In the genomic region with DNA sequence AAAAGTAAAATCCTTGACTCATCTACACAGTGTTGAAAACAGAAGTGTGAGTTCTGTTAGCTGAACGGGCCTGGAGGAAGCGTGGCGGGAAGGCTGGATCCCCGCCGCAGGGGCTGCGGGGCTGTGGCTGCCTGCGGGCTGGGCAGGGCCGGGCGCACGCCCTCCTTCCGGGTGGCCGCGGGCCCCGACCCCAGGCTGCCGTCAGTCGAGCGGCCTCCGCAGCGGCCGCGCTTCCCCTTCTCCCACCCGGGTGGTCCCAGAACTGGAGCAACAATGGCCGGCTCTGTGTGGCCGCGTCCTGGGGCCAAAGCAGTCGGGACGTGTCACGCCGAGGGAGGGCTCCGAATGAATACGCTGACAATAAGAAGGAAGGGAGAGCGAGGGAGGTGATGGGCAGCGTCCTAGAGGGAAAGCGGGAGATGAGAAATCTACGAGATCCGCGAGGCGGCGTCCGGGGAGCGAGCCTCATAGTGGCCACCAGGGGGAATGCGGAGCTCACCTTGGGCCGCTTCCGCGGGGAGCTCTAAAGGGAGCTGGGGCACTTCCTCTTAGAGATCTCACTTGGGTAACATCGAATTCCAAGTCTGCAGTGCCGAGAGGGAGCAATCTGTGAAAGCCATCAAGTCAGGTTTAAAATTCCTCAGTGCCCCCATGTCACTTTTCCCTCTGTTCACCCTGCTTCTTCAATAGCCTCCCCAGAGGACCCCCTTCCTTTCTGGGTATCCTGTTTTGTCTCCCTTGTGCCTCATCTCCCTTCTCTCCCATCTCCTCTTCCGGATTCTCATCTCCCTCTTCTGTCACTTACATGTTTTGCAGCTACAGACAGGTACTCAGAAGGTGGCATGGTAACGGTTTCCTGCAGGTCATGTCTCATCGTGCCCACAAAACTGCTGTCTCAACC, we compare ENCODE assay signal across 8 cellular contexts.
DNase-seq lines count a peak whose midpoint lies in the region; ATAC-seq and TF ChIP-seq lines count a peak whose summit lies in the region.

No MANE protein-coding gene starts in this region.

- peak overlapping the region; percentile 41 to 59 for H3K4me3 ChIP-seq in Panc1 (ENCODE audit: low read depth in 2 of 2, low read length in 2 of 2)
- H3K4me3 ChIP-seq in naive thymus-derived CD4-positive, alpha-beta T cell (ENCODE audit: low read length), result peak overlapping the region; percentile 73

- peaks cover 5% of the 10 kb centered on the region for H3K4me1 Mint-ChIP-seq in activated T-helper 17 cell treated with anti-CD3 and anti-CD28 coated beads, Interleukin-2, amount 50 U/mL, for 72 hours
- H3K4me1 Mint-ChIP-seq in naive thymus-derived CD4-positive, alpha-beta T cell, result peaks cover 7 to 14% (median 12%) of the 10 kb centered on the region in 7 donors
- peaks cover 21 to 38% of the 10 kb centered on the region in 2 donors for H3K4me1 Mint-ChIP-seq in stimulated activated naive B cell treated with anti-CD40 and anti-IgM and Interleukin-4, amounts not matched to agents 10 μg/mL and 1 μg/mL and 100 μg/mL, for 72 hours

- H3K9me3 ChIP-seq in Panc1 (ENCODE audit: control insufficient read depth, insufficient read depth, low read depth, low read length), result no peaks in the 10 kb centered on the region
- no peaks in the 10 kb centered on the region for H3K9me3 ChIP-seq in naive thymus-derived CD4-positive, alpha-beta T cell (ENCODE audit: control insufficient read depth in 2 of 3, low read length in 3 of 3)

- BruUV-seq in Panc1 (replicated peaks; lab: Mats Ljungman, UMichigan), result no TSS peak

- intact Hi-C loops in Panc1 (cut with micrococcal nuclease; ENCODE audit: unreplicated experiment), result loop anchor here (2.0 to 5.0 kb wide), 2 partner anchors 183 to 425 kb away; no protein-coding TSS in a partner anchor
- intact Hi-C loops in naive thymus-derived CD4-positive, alpha-beta T cell (cut with micrococcal nuclease), result loop anchor here in 1 of 2 donors (5.0 to 10.0 kb wide), 2 partner anchors 278 to 615 kb away; no protein-coding TSS in a partner anchor

- in situ Hi-C loops in Panc1 (cut with HindIII; ENCODE audit: low pct_unique_long_range_greater_than_20kb, low sequenced_read_pairs), result no loop called here

- no peaks in the 10 kb centered on the region for H3K36me3 ChIP-seq in Panc1 (ENCODE audit: control insufficient read depth, insufficient read depth, low read length)
- no peaks in the 10 kb centered on the region for H3K36me3 ChIP-seq in naive thymus-derived CD4-positive, alpha-beta T cell (ENCODE audit: control insufficient read depth in 2 of 3, insufficient read depth in 3 of 3, low read length in 3 of 3)

- H3K4me1 ChIP-seq in Panc1 (ENCODE audit: control insufficient read depth, insufficient read depth, low read length), result peaks cover 4% of the 10 kb centered on the region; the same call in 1 of the 2 replicates
- peaks cover 5 to 8% of the 10 kb centered on the region in 2 donors for H3K4me1 ChIP-seq in naive thymus-derived CD4-positive, alpha-beta T cell (ENCODE audit: control insufficient read depth in 2 of 2, insufficient read depth in 2 of 2, low read length in 2 of 2)

- ATAC-seq in GM21528 (IDR thresholded peaks at IDR 0.05; ENCODE audit: low FRiP score, unreplicated experiment) (peak; percentile 78), Panc1 (peak; percentile 96)
- ATAC-seq in activated T-helper 17 cell treated with anti-CD3 and anti-CD28 coated beads, Interleukin-2, amount 50 U/mL, for 72 hours (replicated peaks), result peak; percentile 84
- ATAC-seq in naive thymus-derived CD4-positive, alpha-beta T cell, result peak; percentile 81
- ATAC-seq in stimulated activated naive B cell treated with anti-CD40 and anti-IgM and Interleukin-4, amounts not matched to agents 10 μg/mL and 1 μg/mL and 100 μg/mL, for 72 hours (replicated peaks), result peak; percentile 77 to 81

- peaks cover 31% of the 10 kb centered on the region for H3K27me3 Mint-ChIP-seq in activated T-helper 17 cell treated with anti-CD3 and anti-CD28 coated beads, Interleukin-2, amount 50 U/mL, for 72 hours
- peaks cover 19 to 36% (median 33%) of the 10 kb centered on the region in 5 donors for H3K27me3 Mint-ChIP-seq in naive thymus-derived CD4-positive, alpha-beta T cell
- no peaks in the 10 kb centered on the region for H3K27me3 Mint-ChIP-seq in stimulated activated naive B cell treated with anti-CD40 and anti-IgM and Interleukin-4, amounts not matched to agents 10 μg/mL and 1 μg/mL and 100 μg/mL, for 72 hours

- peak overlapping the region; percentile 33 for H3K27ac Mint-ChIP-seq in activated T-helper 17 cell treated with anti-CD3 and anti-CD28 coated beads, Interleukin-2, amount 50 U/mL, for 72 hours
- peak overlapping the region in 3 of 9 donors; percentile 19 to 45 (median 21) for H3K27ac Mint-ChIP-seq in naive thymus-derived CD4-positive, alpha-beta T cell
- peak overlapping the region; percentile 98 for H3K27ac Mint-ChIP-seq in stimulated activated naive B cell treated with anti-CD40 and anti-IgM and Interleukin-4, amounts not matched to agents 10 μg/mL and 1 μg/mL and 100 μg/mL, for 72 hours

- POLR2A ChIA-PET in Panc1 (lab: Charles Lee), result no interaction called here
- POLR2A ChIA-PET in naive thymus-derived CD4-positive, alpha-beta T cell (lab: Charles Lee), result no interaction called here

- DNase-seq in DMS114 treated with DMSO at 0.1 percent for 48 hours (lab: John Stamatoyannopoulos, UW; ENCODE audit: unreplicated experiment), result peak; percentile 75
- DNase-seq in HuH-7 (ENCODE audit: low spot score), result peak; percentile 95
- DNase-seq in Panc1 (ENCODE audit: low read depth, low spot score), result peak; percentile 52
- peak; percentile 71 for DNase-seq in fibroblast of peridontal ligament (ENCODE audit: extremely low read depth)
- peak; percentile 24 to 64 (median 43) for DNase-seq in naive thymus-derived CD4-positive, alpha-beta T cell
- DNase-seq in stimulated activated naive B cell treated with anti-CD40 and anti-IgM and Interleukin-4, amounts not matched to agents 10 μg/mL and 1 μg/mL and 100 μg/mL, for 72 hours, result peak; percentile 72

- H3K36me3 Mint-ChIP-seq in activated T-helper 17 cell treated with anti-CD3 and anti-CD28 coated beads, Interleukin-2, amount 50 U/mL, for 72 hours (ENCODE audit: low read depth), result no peaks in the 10 kb centered on the region
- H3K36me3 Mint-ChIP-seq in naive thymus-derived CD4-positive, alpha-beta T cell, result no peaks in the 10 kb centered on the region
- H3K36me3 Mint-ChIP-seq in stimulated activated naive B cell treated with anti-CD40 and anti-IgM and Interleukin-4, amounts not matched to agents 10 μg/mL and 1 μg/mL and 100 μg/mL, for 72 hours, result no peaks in the 10 kb centered on the region

- peak overlapping the region; percentile 62 for H3K4me3 Mint-ChIP-seq in activated T-helper 17 cell treated with anti-CD3 and anti-CD28 coated beads, Interleukin-2, amount 50 U/mL, for 72 hours
- H3K4me3 Mint-ChIP-seq in naive thymus-derived CD4-positive, alpha-beta T cell, result peak overlapping the region; percentile 72 to 91 (median 86)
- peak overlapping the region; percentile 87 to 89 for H3K4me3 Mint-ChIP-seq in stimulated activated naive B cell treated with anti-CD40 and anti-IgM and Interleukin-4, amounts not matched to agents 10 μg/mL and 1 μg/mL and 100 μg/mL, for 72 hours

- peak; percentile 93 for TF ChIP-seq CTCF in Panc1 (IDR thresholded peaks at IDR 0.05)

- H3K9me3 Mint-ChIP-seq in activated T-helper 17 cell treated with anti-CD3 and anti-CD28 coated beads, Interleukin-2, amount 50 U/mL, for 72 hours, result no peaks in the 10 kb centered on the region
- H3K9me3 Mint-ChIP-seq in naive thymus-derived CD4-positive, alpha-beta T cell, result peaks cover 0 to 1% (median 0%) of the 10 kb centered on the region in 11 donors
- no peaks in the 10 kb centered on the region for H3K9me3 Mint-ChIP-seq in stimulated activated naive B cell treated with anti-CD40 and anti-IgM and Interleukin-4, amounts not matched to agents 10 μg/mL and 1 μg/mL and 100 μg/mL, for 72 hours

- H3K27me3 ChIP-seq in Panc1 (ENCODE audit: control insufficient read depth, insufficient read depth, low read length), result no peaks in the 10 kb centered on the region; the same call in 1 of the 2 replicates
- no peaks in the 10 kb centered on the region for H3K27me3 ChIP-seq in naive thymus-derived CD4-positive, alpha-beta T cell (ENCODE audit: control insufficient read depth in 2 of 2, insufficient read depth in 2 of 2, low read length in 2 of 2)

- CTCF ChIA-PET in Panc1 (lab: Charles Lee), result interaction anchor here (0.6 to 0.8 kb wide), 10 partner anchors 10 to 611 kb away, joined by 3 to 16 read pairs (median 4); no protein-coding TSS in a partner anchor
- CTCF ChIA-PET in naive thymus-derived CD4-positive, alpha-beta T cell (lab: Charles Lee), result interaction anchor here (0.5 to 1.4 kb wide), 4 partner anchors 9 to 418 kb away, joined by 3 to 7 read pairs (median 4); no protein-coding TSS in a partner anchor

- H3K27ac ChIP-seq in Panc1 (ENCODE audit: low read length), result no peak overlapping the region
- no peak overlapping the region for H3K27ac ChIP-seq in naive thymus-derived CD4-positive, alpha-beta T cell (ENCODE audit: low read depth, low read length)

Comparison
In these comparisons a context has a peak if more than half of its experiments do, and no peak if none do; other contexts are left out.
1. DNase-seq: peak in every context shown above with its lines; median percentile 95 in HuH-7; 75 in DMS114 treated with DMSO at 0.1 percent for 48 hours; 72 in stimulated activated naive B cell treated with anti-CD40 and anti-IgM and Interleukin-4, amounts not matched to agents 10 μg/mL and 1 μg/mL and 100 μg/mL, for 72 hours; 71 in fibroblast of peridontal ligament; 52 in Panc1; 43 in naive thymus-derived CD4-positive, alpha-beta T cell.